In genomic region chr10:11822031-11822756, GRCh38 we compare ENCODE assay signal across 20 cellular contexts. TPM values are rescaled to one million over a fixed set of nuclear protein-coding genes. Genes with fewer than 3 reads are reported as not detected.
DNase-seq lines count a peak whose midpoint lies in the region; ATAC-seq, FAIRE-seq and TF ChIP-seq lines count a peak whose summit lies in the region.
"Had no signal": no experiment of that assay in that cellular context is flagged by ENCODE, and none has a peak within 500 bp of the region (broad histone marks: within the 10 kb centered on the region; RNA-seq: fewer than 3 reads in every experiment).

No MANE protein-coding gene starts in this region.

- POLR2A ChIA-PET in K562 (lab: Yijun Ruan, JAX): interaction anchor here (0.7 to 0.8 kb wide), 3 partner anchors 8 to 1234 kb away, joined by 3 read pairs; no protein-coding TSS in a partner anchor
- POLR2A ChIA-PET in activated CD8-positive, alpha-beta T cell treated with anti-CD3 and anti-CD28 coated beads for 36 hours (lab: Charles Lee): interaction anchor here (2.2 kb wide), 1 partner anchor 28 kb away, joined by 5 read pairs; no protein-coding TSS in a partner anchor

- TF ChIP-seq RAD21 in K562 (CRISPR knock-in tag; conservative IDR thresholded peaks at IDR 0.05 in 1 of 2, IDR thresholded peaks at IDR 0.05 in 1 of 2): no peak

- H3K79me2 ChIP-seq in K562 (ENCODE audit: control insufficient read depth, insufficient read depth, low read length): peaks cover 23% of the 10 kb centered on the region; the same call in 2 of the 3 replicates

- H4K20me1 ChIP-seq in K562 (replicated peaks; ENCODE audit: control insufficient read depth, insufficient read depth, low read length): peaks cover 8% of the 10 kb centered on the region

- no peak overlapping the region for H3K4me3 ChIP-seq in K562
- H3K4me3 ChIP-seq in aorta (ENCODE audit: low read length in 2 of 2): no peak overlapping the region
- no peak overlapping the region for H3K4me3 ChIP-seq in suprapubic skin

- H3K9me3 ChIP-seq in K562 (replicated peaks; ENCODE audit: control insufficient read depth, insufficient read depth, low read depth, low read length) (no peaks in the 10 kb centered on the region), aorta (ENCODE audit: control insufficient read depth, low read length) (no peaks in the 10 kb centered on the region), suprapubic skin (no peaks in the 10 kb centered on the region)
- H3K9me3 ChIP-seq: gastroesophageal sphincter, psoas muscle, thoracic aorta had no signal

- H3K36me3 ChIP-seq in K562 (ENCODE audit: control insufficient read depth, insufficient read depth, low read length): no peaks in the 10 kb centered on the region
- H3K36me3 ChIP-seq in aorta (ENCODE audit: control insufficient read depth in 1 of 2, insufficient read depth in 2 of 2, low read length in 1 of 2): no peaks in the 10 kb centered on the region
- no peaks in the 10 kb centered on the region for H3K36me3 ChIP-seq in suprapubic skin
- H3K36me3 ChIP-seq: gastroesophageal sphincter, thoracic aorta had no signal

- H3K9ac ChIP-seq in K562 (ENCODE audit: insufficient read depth in 1 of 2, low read depth in 2 of 2, low read length in 2 of 2): no peak overlapping the region

- 43% methylated on average over 5 of the region's 5 CpGs for WGBS in K562 (ENCODE audit: insufficient coverage, low coverage, missing lambda C conversion rate)
- WGBS in aorta, 2 donors: 77 to 78% methylated on average over 5 of the region's 5 CpGs
- WGBS in suprapubic skin: 79% methylated on average over 5 of the region's 5 CpGs

- H3K27ac ChIP-seq in K562 (ENCODE audit: extremely low read depth, low read depth, low read length) (no peak overlapping the region), aorta (ENCODE audit: low read depth in 1 of 2, low read length in 2 of 2) (no peak overlapping the region), suprapubic skin (no peak overlapping the region)
- H3K27ac ChIP-seq: psoas muscle had no signal

- TF ChIP-seq CTCF in D721Med (IDR thresholded peaks at IDR 0.05; ENCODE audit: insufficient read depth, missing control alignments): no peak
- no peak for TF ChIP-seq CTCF in K562 (IDR thresholded peaks at IDR 0.05 in 2 of 3, conservative IDR thresholded peaks at IDR 0.05 in 1 of 3; ENCODE audit: insufficient read depth in 2 of 3, low read depth in 1 of 3, low read length in 3 of 3)
- TF ChIP-seq CTCF in mesothelial cell of epicardium (IDR thresholded peaks at IDR 0.05; ENCODE audit: unreplicated experiment): no peak
- TF ChIP-seq CTCF in activated CD8-positive, alpha-beta T cell treated with anti-CD3 and anti-CD28 coated beads for 36 hours (IDR thresholded peaks at IDR 0.05): no peak
- TF ChIP-seq CTCF in suprapubic skin (IDR thresholded peaks at IDR 0.05): no peak

- intact Hi-C loops in K562 (cut with micrococcal nuclease) (no loop called here), aorta (cut with DNase I) (no loop called here)
- intact Hi-C loops in activated CD8-positive, alpha-beta T cell treated with anti-CD3 and anti-CD28 coated beads for 36 hours (cut with micrococcal nuclease): no loop called here

- peaks cover 2% of the 10 kb centered on the region for H3K36me3 Mint-ChIP-seq in mesothelial cell of epicardium
- no peaks in the 10 kb centered on the region for H3K36me3 Mint-ChIP-seq in stimulated activated naive B cell treated with anti-CD40 and anti-IgM and Interleukin-4, amounts not matched to agents 10 μg/mL and 1 μg/mL and 100 μg/mL, for 72 hours
- H3K36me3 Mint-ChIP-seq in activated CD8-positive, alpha-beta T cell treated with anti-CD3 and anti-CD28 coated beads for 36 hours (ENCODE audit: low read depth): no peaks in the 10 kb centered on the region
- H3K36me3 Mint-ChIP-seq: activated naive CD4-positive, alpha-beta T cell treated with anti-CD3 and anti-CD28 coated beads, Interleukin-2, amount 10 ng/mL, durations not matched to agents 7 days and 5 days; CD4-positive, CD25-positive, alpha-beta regulatory T cell had no signal

- H3K27ac Mint-ChIP-seq in mesothelial cell of epicardium: no peak overlapping the region
- H3K27ac Mint-ChIP-seq in stimulated activated naive B cell treated with anti-CD40 and anti-IgM and Interleukin-4, amounts not matched to agents 10 μg/mL and 1 μg/mL and 100 μg/mL, for 72 hours: no peak overlapping the region
- H3K27ac Mint-ChIP-seq in activated CD8-positive, alpha-beta T cell treated with anti-CD3 and anti-CD28 coated beads for 36 hours: no peak overlapping the region
- H3K27ac Mint-ChIP-seq: activated CD4-positive, alpha-beta T cell treated with anti-CD3 and anti-CD28 coated beads for 36 hours; activated naive CD4-positive, alpha-beta T cell treated with anti-CD3 and anti-CD28 coated beads, Interleukin-2, amount 10 ng/mL, durations not matched to agents 7 days and 5 days; CD4-positive, CD25-positive, alpha-beta regulatory T cell had no signal

- peak overlapping the region; percentile 46 for H3K4me3 Mint-ChIP-seq in mesothelial cell of epicardium
- H3K4me3 Mint-ChIP-seq in stimulated activated naive B cell treated with anti-CD40 and anti-IgM and Interleukin-4, amounts not matched to agents 10 μg/mL and 1 μg/mL and 100 μg/mL, for 72 hours: peak overlapping the region in 1 of 2 donors; percentile 14
- H3K4me3 Mint-ChIP-seq in activated CD8-positive, alpha-beta T cell treated with anti-CD3 and anti-CD28 coated beads for 36 hours: no peak overlapping the region
- H3K4me3 Mint-ChIP-seq: CD4-positive, CD25-positive, alpha-beta regulatory T cell had no signal

- no peak for DNase-seq in D721Med (ENCODE audit: insufficient read length, low spot score)
- DNase-seq in H54 (ENCODE audit: insufficient read length, low spot score): no peak
- no peak for DNase-seq in K562 (ENCODE audit: extremely low read depth in 1 of 4, low spot score in 3 of 4)
- no peak for DNase-seq in mesothelial cell of epicardium (ENCODE audit: low spot score in 2 of 2, unreplicated experiment in 2 of 2)
- no peak for DNase-seq in stimulated activated naive B cell treated with anti-CD40 and anti-IgM and Interleukin-4, amounts not matched to agents 10 μg/mL and 1 μg/mL and 100 μg/mL, for 72 hours
- DNase-seq in aorta: no peak
- DNase-seq in activated CD8-positive, alpha-beta T cell treated with anti-CD3 and anti-CD28 coated beads for 36 hours: no peak
- no peak for DNase-seq in suprapubic skin (ENCODE audit: low spot score in 2 of 2)
- DNase-seq: effector CD8-positive, alpha-beta T cell; Karpas-422; kidney glomerular epithelial cell; NCI-H187 treated with DMSO at 0.1 percent for 48 hours; SIG-M5 had no signal

- TF ChIP-seq POLR2A in H54 (IDR thresholded peaks at IDR 0.05; ENCODE audit: low read depth, low read length) (no peak), K562 (conservative IDR thresholded peaks at IDR 0.05) (no peak), suprapubic skin (IDR thresholded peaks at IDR 0.05) (no peak)

- no peak for ATAC-seq in K562
- no peak for ATAC-seq in stimulated activated naive B cell treated with anti-CD40 and anti-IgM and Interleukin-4, amounts not matched to agents 10 μg/mL and 1 μg/mL and 100 μg/mL, for 72 hours (replicated peaks)
- ATAC-seq in aorta (ENCODE audit: low FRiP score): no peak
- ATAC-seq in activated CD8-positive, alpha-beta T cell treated with anti-CD3 and anti-CD28 coated beads for 36 hours: no peak

- H3K4me1 ChIP-seq in K562 (replicated peaks in 1 of 2; ENCODE audit: control insufficient read depth in 2 of 2, insufficient read depth in 2 of 2, low read length in 2 of 2) (peaks cover 14 to 18% of the 10 kb centered on the region in 2 experiments; a peak in 4 of 5 replicates), aorta (ENCODE audit: control insufficient read depth in 1 of 2, insufficient read depth in 2 of 2, low read length in 2 of 2) (no peaks in the 10 kb centered on the region), suprapubic skin (peaks cover 33% of the 10 kb centered on the region)

- no peak overlapping the region for H2AFZ ChIP-seq in K562 (ENCODE audit: low read depth, low read length)

- TF ChIP-seq EP300 in K562 (IDR thresholded peaks at IDR 0.05; ENCODE audit: low read length) (no peak), suprapubic skin (IDR thresholded peaks at IDR 0.05) (no peak)

- CTCF ChIA-PET in K562 (lab: Yijun Ruan, JAX; ENCODE audit: low intra/inter-chr PET ratio): no interaction called here
- CTCF ChIA-PET in activated CD8-positive, alpha-beta T cell treated with anti-CD3 and anti-CD28 coated beads for 36 hours (lab: Charles Lee): interaction anchor here (0.7 to 2.9 kb wide), 6 partner anchors 13 to 165 kb away, joined by 3 to 9 read pairs (median 3); no protein-coding TSS in a partner anchor

- H3K9me1 ChIP-seq in K562 (ENCODE audit: control insufficient read depth, insufficient read depth, low read length): no peaks in the 10 kb centered on the region

- H3K9me3 Mint-ChIP-seq in mesothelial cell of epicardium: no peaks in the 10 kb centered on the region
- no peaks in the 10 kb centered on the region for H3K9me3 Mint-ChIP-seq in stimulated activated naive B cell treated with anti-CD40 and anti-IgM and Interleukin-4, amounts not matched to agents 10 μg/mL and 1 μg/mL and 100 μg/mL, for 72 hours
- H3K9me3 Mint-ChIP-seq in activated CD8-positive, alpha-beta T cell treated with anti-CD3 and anti-CD28 coated beads for 36 hours: no peaks in the 10 kb centered on the region
- H3K9me3 Mint-ChIP-seq: activated naive CD4-positive, alpha-beta T cell treated with anti-CD3 and anti-CD28 coated beads, Interleukin-2, amount 10 ng/mL, durations not matched to agents 7 days and 5 days had no signal

- peaks cover 4% of the 10 kb centered on the region for H3K27me3 Mint-ChIP-seq in mesothelial cell of epicardium (ENCODE audit: low read depth)
- peaks cover 19 to 53% of the 10 kb centered on the region in 2 donors for H3K27me3 Mint-ChIP-seq in stimulated activated naive B cell treated with anti-CD40 and anti-IgM and Interleukin-4, amounts not matched to agents 10 μg/mL and 1 μg/mL and 100 μg/mL, for 72 hours
- H3K27me3 Mint-ChIP-seq in activated CD8-positive, alpha-beta T cell treated with anti-CD3 and anti-CD28 coated beads for 36 hours: peaks cover 38% of the 10 kb centered on the region

- peaks cover 31% of the 10 kb centered on the region for H3K4me1 Mint-ChIP-seq in mesothelial cell of epicardium
- H3K4me1 Mint-ChIP-seq in stimulated activated naive B cell treated with anti-CD40 and anti-IgM and Interleukin-4, amounts not matched to agents 10 μg/mL and 1 μg/mL and 100 μg/mL, for 72 hours: peaks cover 0 to 14% of the 10 kb centered on the region in 2 donors
- H3K4me1 Mint-ChIP-seq in activated CD8-positive, alpha-beta T cell treated with anti-CD3 and anti-CD28 coated beads for 36 hours (ENCODE audit: low read depth): peaks cover 12% of the 10 kb centered on the region

- no peak overlapping the region for H3K4me2 ChIP-seq in K562 (ENCODE audit: insufficient read depth, low read length)

- no peaks in the 10 kb centered on the region for H3K27me3 ChIP-seq in K562 (ENCODE audit: control insufficient read depth in 2 of 2, insufficient read depth in 2 of 2, low read length in 2 of 2)
- H3K27me3 ChIP-seq in aorta (ENCODE audit: control insufficient read depth in 1 of 2, insufficient read depth in 2 of 2, low read length in 1 of 2): no peaks in the 10 kb centered on the region
- peaks cover 7% of the 10 kb centered on the region for H3K27me3 ChIP-seq in suprapubic skin

- no TSS peak for BruUV-seq in K562 (replicated peaks; lab: Mats Ljungman, UMichigan)

- in situ Hi-C loops in K562 (cut with MboI): no loop called here

- FAIRE-seq in D721Med (lab: Jason Lieb, UNC) (peak; percentile 25), H54 (lab: Jason Lieb, UNC) (peak; percentile 27), K562 (lab: Jason Lieb, UNC) (no peak)
- FAIRE-seq: GM12878 had no signal

RNA-seq across cellular contexts. Expression of gene PROSER2, which starts 1.0 kb away (rescaled TPM):
- 2.9 and 5.1 TPM in 2 replicates for total RNA-seq in K562 (2011; cell fraction: chromatin; rRNA removed; ENCODE audit: low replicate concordance)
- total RNA-seq in K562 (2011; cell fraction: nucleolus; rRNA removed): 4.3 and 5.7 TPM in 2 replicates
- total RNA-seq in K562 (2011; cell fraction: nucleoplasm; rRNA removed): 3.2 and 4.5 TPM in 2 replicates
- total RNA-seq in K562 (2014; rRNA removed) (14.8 and 18.2 TPM in 2 replicates), K562 (2014; rRNA removed; fragmentation: Illumina TruSeq; extraction: Trizol) (2.2 and 2.3 TPM in 2 replicates), K562 (2015; rRNA removed; fragmentation: Illumina TruSeq; extraction: Trizol) (1.4 and 1.7 TPM in 2 replicates), K562 (2021) (14.3 and 14.5 TPM in 2 replicates), mesothelial cell of epicardium (16.9 to 17.8 TPM (median 17.6 TPM) in 3 replicates), aorta (1 to 10 TPM; 6.5 to 8.0 TPM), suprapubic skin (1 to 10 TPM; 5.6 to 8.5 (median 6.3) TPM)
- polyA plus RNA-seq in K562 (2011; rRNA removed) (3.7 and 6.7 TPM in 2 replicates), K562 (2014; fragmentation: Illumina TruSeq; extraction: Trizol) (2.9 and 4.9 TPM in 2 replicates), K562 (2014; fragmentation: Nextera tagmentation; extraction: Ambion mirVana) (1 to 10 TPM in 1 of 2 experiments, under 1 TPM in 1; 0.62 to 1.3 TPM), K562 (2014; rRNA removed) (5.1 and 8.1 TPM in 2 replicates), aorta (1 to 10 TPM; 1.4 to 2.2 TPM)
- 2.2 and 8.3 TPM in 2 replicates for polyA plus RNA-seq in K562 (2011; cell fraction: cytosol; rRNA removed)
- polyA plus RNA-seq in K562 (2011; cell fraction: nucleus; rRNA removed): 4.4 and 6.0 TPM in 2 replicates
- 3.5 and 5.6 TPM in 2 replicates for polyA plus RNA-seq in K562 (2012)
- 3.2 TPM in 2 replicates for polyA minus RNA-seq in K562 (2011; rRNA and poly(A)+ RNA removed)
- 2.2 and 4.3 TPM in 2 replicates for polyA minus RNA-seq in K562 (2011; cell fraction: cytosol; rRNA and poly(A)+ RNA removed)
- 3.2 and 4.1 TPM in 2 replicates for polyA minus RNA-seq in K562 (2011; cell fraction: nucleus; rRNA and poly(A)+ RNA removed)
- total RNA-seq in activated CD8-positive, alpha-beta T cell treated with anti-CD3 and anti-CD28 coated beads for 36 hours: 1 to 10 TPM; 1.1 to 1.7 TPM
